In the genomic region with DNA sequence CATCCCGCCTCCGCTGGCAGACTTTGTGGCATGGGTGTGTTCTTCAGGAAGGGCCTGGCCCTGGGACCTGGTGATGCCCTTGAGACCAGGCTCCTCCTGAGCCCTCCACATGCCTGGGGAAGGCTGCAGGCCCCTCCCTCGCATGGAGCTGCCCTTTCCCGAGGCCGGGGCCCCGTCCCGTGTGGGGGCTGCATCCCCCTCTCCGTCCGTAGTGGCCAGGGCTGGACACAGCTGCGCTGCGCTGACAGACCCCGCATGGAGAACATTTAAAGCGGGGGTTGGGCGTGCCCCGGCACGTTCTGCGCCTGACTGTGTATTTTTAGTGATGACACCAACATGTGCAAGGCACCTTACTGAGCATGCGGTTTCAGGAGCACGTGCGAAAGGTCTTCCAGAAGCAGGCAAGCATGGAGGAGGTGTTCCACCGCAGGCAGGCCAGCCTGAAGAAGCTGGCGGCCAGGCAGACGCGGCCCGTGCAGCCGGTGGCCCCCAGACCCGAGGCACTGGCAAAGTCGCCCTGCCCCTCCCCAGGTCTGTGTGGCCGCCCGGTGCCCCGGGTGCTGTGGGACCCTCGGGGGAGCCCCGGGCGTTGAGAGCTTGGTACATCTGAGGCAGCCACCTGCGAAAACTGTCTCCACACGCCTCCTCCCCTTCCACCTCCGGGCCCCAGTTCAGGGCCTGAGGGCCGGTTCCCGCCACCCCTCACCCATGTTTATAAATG, we compare ENCODE assay signal across 23 cellular contexts. TPM values are rescaled to one million over a fixed set of nuclear protein-coding genes. Genes with fewer than 3 reads are reported as not detected.
"Had no signal": no experiment of that assay in that cellular context is flagged by ENCODE, and none has a peak within 500 bp of the region (broad histone marks: within the 10 kb centered on the region; RNA-seq: fewer than 3 reads in every experiment).

No MANE protein-coding gene starts in this region.

- H3K27me3 ChIP-seq: cardiac muscle cell had no signal

- H3K27ac ChIP-seq: cardiac muscle cell, skin epidermis, thoracic aorta had no signal

- H3K9me3 ChIP-seq: thoracic aorta had no signal

- H3K36me3 ChIP-seq: cardiac muscle cell had no signal

- H3K27me3 Mint-ChIP-seq: activated CD4-positive, alpha-beta T cell treated with anti-CD3 and anti-CD28 coated beads, Interleukin-2, amount 10 ng/mL, durations not matched to agents 24 days and 14 days; activated CD8-positive, alpha-beta T cell treated with anti-CD3 and anti-CD28 coated beads for 36 hours; activated naive CD8-positive, alpha-beta T cell treated with anti-CD3 and anti-CD28 coated beads for 36 hours; activated T-helper 17 cell treated with anti-CD3 and anti-CD28 coated beads, Interleukin-2, amount 50 U/mL, for 72 hours; progenitor cell of endocrine pancreas; T-cell had no signal

- H3K9me3 Mint-ChIP-seq: activated CD4-positive, alpha-beta T cell treated with anti-CD3 and anti-CD28 coated beads, Interleukin-2, amount 10 ng/mL, durations not matched to agents 24 days and 14 days; activated CD8-positive, alpha-beta T cell treated with anti-CD3 and anti-CD28 coated beads for 36 hours; activated naive CD8-positive, alpha-beta T cell treated with anti-CD3 and anti-CD28 coated beads for 36 hours; activated T-helper 17 cell treated with anti-CD3 and anti-CD28 coated beads, Interleukin-2, amount 50 U/mL, for 72 hours; immature natural killer cell had no signal

- DNase-seq: activated CD4-positive, alpha-beta T cell treated with anti-CD3 and anti-CD28 coated beads, Interleukin-2, amount 10 ng/mL, durations not matched to agents 24 days and 14 days; activated CD8-positive, alpha-beta T cell treated with anti-CD3 and anti-CD28 coated beads for 36 hours; activated naive CD4-positive, alpha-beta T cell; activated naive CD8-positive, alpha-beta T cell treated with anti-CD3 and anti-CD28 coated beads for 36 hours; activated T-cell treated with anti-CD3 and anti-CD28 coated beads, Interleukin-2, amount 50 U/mL, for 1 hour; amniotic stem cell; erythroblast; foreskin melanocyte; immature natural killer cell; mammary epithelial cell; nephron progenitor cell; occipital lobe; stimulated activated CD4-positive, alpha-beta T cell treated with anti-CD3 and anti-CD28 coated beads, Interleukin-15, amount 100 ng/mL, for 24 hours; stimulated activated CD4-positive, alpha-beta T cell treated with anti-CD3 and anti-CD28 coated beads, Interleukin-2, amount 100 ng/mL, for 48 hours; T-cell had no signal

- H3K4me3 ChIP-seq: cardiac muscle cell, skin epidermis, thoracic aorta had no signal

- H3K4me1 Mint-ChIP-seq: activated CD4-positive, alpha-beta T cell treated with anti-CD3 and anti-CD28 coated beads, Interleukin-2, amount 10 ng/mL, durations not matched to agents 24 days and 14 days; activated naive CD8-positive, alpha-beta T cell treated with anti-CD3 and anti-CD28 coated beads for 36 hours; activated T-helper 17 cell treated with anti-CD3 and anti-CD28 coated beads, Interleukin-2, amount 50 U/mL, for 72 hours; immature natural killer cell; nephron progenitor cell; T-cell had no signal

- H3K27ac Mint-ChIP-seq: activated CD4-positive, alpha-beta T cell treated with anti-CD3 and anti-CD28 coated beads, Interleukin-2, amount 10 ng/mL, durations not matched to agents 24 days and 14 days; activated CD8-positive, alpha-beta T cell treated with anti-CD3 and anti-CD28 coated beads for 36 hours; activated naive CD8-positive, alpha-beta T cell treated with anti-CD3 and anti-CD28 coated beads for 36 hours; activated T-helper 17 cell treated with anti-CD3 and anti-CD28 coated beads, Interleukin-2, amount 50 U/mL, for 72 hours; immature natural killer cell; nephron progenitor cell; progenitor cell of endocrine pancreas; T-cell had no signal

- ATAC-seq: activated CD8-positive, alpha-beta T cell treated with anti-CD3 and anti-CD28 coated beads for 36 hours; activated T-helper 17 cell treated with anti-CD3 and anti-CD28 coated beads, Interleukin-2, amount 50 U/mL, for 72 hours; SK-N-SH treated with all-trans-retinoic acid at 6 μM for 48 hours; T-cell had no signal

- H3K36me3 Mint-ChIP-seq: immature natural killer cell had no signal

- FAIRE-seq: colon had no signal

- H3K4me3 Mint-ChIP-seq: activated CD4-positive, alpha-beta T cell treated with anti-CD3 and anti-CD28 coated beads, Interleukin-2, amount 10 ng/mL, durations not matched to agents 24 days and 14 days; activated CD8-positive, alpha-beta T cell treated with anti-CD3 and anti-CD28 coated beads for 36 hours; activated naive CD8-positive, alpha-beta T cell treated with anti-CD3 and anti-CD28 coated beads for 36 hours; activated T-helper 17 cell treated with anti-CD3 and anti-CD28 coated beads, Interleukin-2, amount 50 U/mL, for 72 hours; immature natural killer cell; nephron progenitor cell; T-cell had no signal

RNA-seq across cellular contexts. Expression of a gene that starts 28.8 kb away (rescaled TPM):
- total RNA-seq: activated CD4-positive, alpha-beta T cell treated with anti-CD3 and anti-CD28 coated beads, Interleukin-2, amount 10 ng/mL, durations not matched to agents 24 days and 14 days; mammary epithelial cell; myocyte; thoracic aorta had no signal
- polyA plus RNA-seq: cardiac muscle cell, mammary epithelial cell had no signal

RNA-seq across cellular contexts. Expression of a gene that starts 45.8 kb away (rescaled TPM):
- total RNA-seq: activated CD4-positive, alpha-beta T cell treated with anti-CD3 and anti-CD28 coated beads, Interleukin-2, amount 10 ng/mL, durations not matched to agents 24 days and 14 days; activated CD8-positive, alpha-beta T cell treated with anti-CD3 and anti-CD28 coated beads for 36 hours; activated naive CD8-positive, alpha-beta T cell treated with anti-CD3 and anti-CD28 coated beads for 36 hours; mammary epithelial cell; T-cell had no signal
- polyA plus RNA-seq: immature natural killer cell, mammary epithelial cell had no signal
